21 cellular contexts compared by ENCODE assay signal in the genomic region with DNA sequence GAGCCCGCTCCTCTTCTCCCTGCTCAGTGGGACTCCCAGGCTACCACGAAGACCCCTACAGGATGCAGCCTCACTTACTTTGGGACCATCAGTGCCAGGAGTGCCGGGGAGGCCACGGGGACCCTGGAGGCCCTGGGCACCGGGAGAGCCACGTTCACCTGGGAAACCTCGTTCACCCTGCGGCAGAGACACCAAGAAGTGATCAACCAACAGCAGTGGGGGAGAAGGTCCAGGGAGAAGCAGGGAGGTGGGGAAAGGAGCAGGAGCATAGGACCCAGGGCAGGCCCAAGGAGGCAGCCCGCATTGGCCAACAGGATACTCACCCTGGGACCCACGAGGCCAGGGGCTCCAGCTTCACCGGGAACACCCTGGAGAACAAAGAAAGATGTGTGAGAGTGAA. TPM values are rescaled to one million over a fixed set of nuclear protein-coding genes. Genes with fewer than 3 reads are reported as not detected.
A peak's percentile ranks its signal among the peaks of the same experiment; 100 is the strongest.
DNase-seq lines count a peak whose midpoint lies in the region; ATAC-seq and TF ChIP-seq lines count a peak whose summit lies in the region.
"Had no signal": no experiment of that assay in that cellular context is flagged by ENCODE, and none has a peak within 500 bp of the region (broad histone marks: within the 10 kb centered on the region; RNA-seq: fewer than 3 reads in every experiment).

No MANE protein-coding gene starts in this region.

- H3K36me3 Mint-ChIP-seq in chondrocyte (ENCODE audit: low read depth) = no peaks in the 10 kb centered on the region
- H3K36me3 Mint-ChIP-seq: CD4-positive, CD25-positive, alpha-beta regulatory T cell; CD8-positive, alpha-beta T cell had no signal

- CTCF ChIA-PET in HEK293T (lab: Yijun Ruan, JAX) = no interaction called here

- no peak overlapping the region for H3K9ac ChIP-seq in BLaER1 treated with 17β-estradiol and CSF1 and Interleukin-3, amounts not matched to agents 10 nM and 100 nM
- H3K9ac ChIP-seq: GM23248 had no signal

- no peak for ATAC-seq in Right ventricle myocardium superior (ENCODE audit: poor library complexity)
- ATAC-seq: A549; CD8-positive, alpha-beta T cell had no signal

- no peaks in the 10 kb centered on the region for H3K9me3 Mint-ChIP-seq in chondrocyte (ENCODE audit: low read depth)
- H3K9me3 Mint-ChIP-seq: CD4-positive, CD25-positive, alpha-beta regulatory T cell; CD8-positive, alpha-beta T cell had no signal

- POLR2A ChIA-PET in HEK293T (lab: Yijun Ruan, JAX) = no interaction called here

- H3K4me1 ChIP-seq in BLaER1 treated with 17β-estradiol and CSF1 and Interleukin-3, amounts not matched to agents 10 nM and 100 nM = peaks cover 0 to 81% (median 52%) of the 10 kb centered on the region in 10 experiments; a peak in 17 of 20 replicates
- H3K4me1 ChIP-seq: A549, BE2C, Caco-2 had no signal

- no peaks in the 10 kb centered on the region; a peak in 2 of 22 replicates for H4K20me1 ChIP-seq in BLaER1 treated with 17β-estradiol and CSF1 and Interleukin-3, amounts not matched to agents 10 nM and 100 nM

- H3K4me3 ChIP-seq in BLaER1 treated with 17β-estradiol and CSF1 and Interleukin-3, amounts not matched to agents 10 nM and 100 nM = no peak overlapping the region
- H3K4me3 ChIP-seq: A549, GM23248 had no signal

- no peak overlapping the region for H3K27ac Mint-ChIP-seq in chondrocyte (ENCODE audit: unreplicated experiment)
- H3K27ac Mint-ChIP-seq: CD4-positive, CD25-positive, alpha-beta regulatory T cell; CD8-positive, alpha-beta T cell had no signal

- 0 out of 22 replicates have a peak, but pooled peaks cover 0 to 3% (median 0%) of the 10 kb centered on the region in 11 experiments for H3K27me3 ChIP-seq in BLaER1 treated with 17β-estradiol and CSF1 and Interleukin-3, amounts not matched to agents 10 nM and 100 nM
- H3K27me3 ChIP-seq: BE2C had no signal

- TF ChIP-seq CTCF in chondrocyte (IDR thresholded peaks at IDR 0.05) = no peak

- H3K27me3 Mint-ChIP-seq in chondrocyte (ENCODE audit: low read depth) = peaks cover 5% of the 10 kb centered on the region
- H3K27me3 Mint-ChIP-seq: CD4-positive, CD25-positive, alpha-beta regulatory T cell had no signal

- no peak overlapping the region for H3K27ac ChIP-seq in BLaER1 treated with 17β-estradiol and CSF1 and Interleukin-3, amounts not matched to agents 10 nM and 100 nM
- H3K27ac ChIP-seq: A549, C4-2B, GM23248 had no signal

- H3K4me2 ChIP-seq in BLaER1 treated with 17β-estradiol and CSF1 and Interleukin-3, amounts not matched to agents 10 nM and 100 nM = peak overlapping the region in 9 of 11 experiments; percentile 3 to 79 (median 64); a peak in 13 of 22 replicates
- H3K4me2 ChIP-seq: A549 had no signal

- H3K36me3 ChIP-seq in BLaER1 treated with 17β-estradiol and CSF1 and Interleukin-3, amounts not matched to agents 10 nM and 100 nM = no peaks in the 10 kb centered on the region
- H3K36me3 ChIP-seq: BE2C had no signal

- no peak overlapping the region for H3K4me3 Mint-ChIP-seq in chondrocyte (ENCODE audit: unreplicated experiment)
- H3K4me3 Mint-ChIP-seq: CD4-positive, CD25-positive, alpha-beta regulatory T cell; CD8-positive, alpha-beta T cell had no signal

- DNase-seq in chondrocyte (ENCODE audit: low spot score) (peak; percentile 65), posterior vena cava (ENCODE audit: low spot score) (peak; percentile 77), Right ventricle myocardium superior (no peak), RKO (ENCODE audit: low spot score) (no peak), HEK293T (ENCODE audit: extremely low spot score) (no peak)
- no peak for DNase-seq in activated T-cell treated with anti-CD3 and anti-CD28 coated beads, Interleukin-2, amount 50 U/mL, for 48 hours
- DNase-seq: 8988T; ACHN; AML-193; BE2C; Caco-2; CD4-positive, CD25-positive, alpha-beta regulatory T cell; CD8-positive, alpha-beta T cell; DMS153; DND-41; GM23248; H7; HCEC 1CT had no signal

- H3K4me1 Mint-ChIP-seq in chondrocyte (ENCODE audit: low read depth) = peaks cover 1% of the 10 kb centered on the region
- H3K4me1 Mint-ChIP-seq: CD4-positive, CD25-positive, alpha-beta regulatory T cell had no signal

- no peaks in the 10 kb centered on the region for H3K9me3 ChIP-seq in BLaER1 treated with 17β-estradiol and CSF1 and Interleukin-3, amounts not matched to agents 10 nM and 100 nM (replicated peaks in 1 of 11)
- H3K9me3 ChIP-seq: A549, BE2C, Caco-2 had no signal

- intact Hi-C loops in posterior vena cava (cut with DNase I) = no loop called here
- intact Hi-C loops in Right ventricle myocardium superior (cut with DNase I) = no loop called here

TF ChIP-seq in HEK293T, 16 proteins besides CTCF, POLR2A, EP300 and RAD21:
- no peak for TF ChIP-seq SUZ12 (IDR thresholded peaks at IDR 0.05)
- TF ChIP-seq NFRKB (IDR thresholded peaks at IDR 0.05) = no peak
- no peak for TF ChIP-seq FOXK2 (IDR thresholded peaks at IDR 0.05)
- TF ChIP-seq LEF1 (IDR thresholded peaks at IDR 0.05; ENCODE audit: borderline replicate concordance) = no peak
- TF ChIP-seq SP1 (IDR thresholded peaks at IDR 0.05) = no peak
- no peak for TF ChIP-seq ARNT (IDR thresholded peaks at IDR 0.05)
- TF ChIP-seq BHLHE40 (IDR thresholded peaks at IDR 0.05; ENCODE audit: borderline replicate concordance) = no peak
- TF ChIP-seq HDGF (IDR thresholded peaks at IDR 0.05; ENCODE audit: borderline replicate concordance) = no peak
- no peak for TF ChIP-seq L3MBTL2 (conservative IDR thresholded peaks at IDR 0.05)
- TF ChIP-seq CTBP1 (IDR thresholded peaks at IDR 0.05; ENCODE audit: borderline replicate concordance) = no peak
- TF ChIP-seq TARDBP (IDR thresholded peaks at IDR 0.05) = no peak
TF ChIP-seq in HEK293T: peak in this region for 0.

RNA-seq across cellular contexts. Expression of a gene that starts 19.4 kb away (rescaled TPM):
- total RNA-seq in chondrocyte = 54.3 to 60.1 TPM (median 54.8 TPM) in 3 replicates
- 10 to 100 TPM; 29.5 to 36.1 TPM for total RNA-seq in posterior vena cava
- total RNA-seq in Right ventricle myocardium superior = 42.5 TPM

RNA-seq across cellular contexts. Expression of a gene that starts 21.5 kb away (rescaled TPM):
- 2.0 to 47.7 TPM (median 35.6 TPM) in 3 replicates for total RNA-seq in chondrocyte
- total RNA-seq in posterior vena cava = not detected
- not detected for total RNA-seq in Right ventricle myocardium superior
- total RNA-seq: CD4-positive, CD25-positive, alpha-beta regulatory T cell; CD8-positive, alpha-beta T cell; GM23248 had no signal

Comparison
In these comparisons a context has a peak if more than half of its experiments do, and no peak if none do; other contexts are left out.
1. DNase-seq: peak in chondrocyte (single experiment) and posterior vena cava (single experiment); none in activated T-cell treated with anti-CD3 and anti-CD28 coated beads, Interleukin-2, amount 50 U/mL, for 48 hours (0 of 2), Right ventricle myocardium superior (single experiment), RKO (single experiment) and HEK293T (single experiment).